ENCODE assay signal across 1 cellular context in genomic region chr1:109714661-109715372, GRCh38.
TF ChIP-seq lines count a peak whose summit lies in the region.

No MANE protein-coding gene starts in this region.

TF ChIP-seq in K562, 482 proteins besides CTCF, POLR2A, EP300 and RAD21:
- TF ChIP-seq ZFPM2 (CRISPR knock-in tag; IDR thresholded peaks at IDR 0.05) (no peak), SRF (CRISPR knock-in tag; IDR thresholded peaks at IDR 0.05) (no peak), RREB1 (CRISPR knock-in tag; IDR thresholded peaks at IDR 0.05) (no peak), FOXK2 (conservative IDR thresholded peaks at IDR 0.05 in 1 of 2, IDR thresholded peaks at IDR 0.05 in 1 of 2; ENCODE audit: low read depth in 2 of 2) (no peak), GTF2F1 (IDR thresholded peaks at IDR 0.05; ENCODE audit: low read depth, low read length) (no peak), RBM17 (IDR thresholded peaks at IDR 0.05; ENCODE audit: borderline replicate concordance, low read depth, low read length) (no peak), COPS2 (conservative IDR thresholded peaks at IDR 0.05) (no peak)
